1 cellular context compared by ENCODE assay signal in genomic region chr16:56530872-56531271, GRCh38.
TF ChIP-seq lines count a peak whose summit lies in the region.

No MANE protein-coding gene starts in this region.

TF ChIP-seq in IMR-90, 13 proteins besides CTCF, POLR2A, EP300 and RAD21:
- TF ChIP-seq FOS (IDR thresholded peaks at IDR 0.05; ENCODE audit: low read depth, low read length) (no peak), CEBPB (IDR thresholded peaks at IDR 0.05; ENCODE audit: low read depth, low read length) (no peak), RCOR1 (IDR thresholded peaks at IDR 0.05; ENCODE audit: insufficient replicate concordance, low read length) (no peak), BHLHE40 (IDR thresholded peaks at IDR 0.05; ENCODE audit: low read depth, low read length) (no peak), ELK1 (IDR thresholded peaks at IDR 0.05; ENCODE audit: borderline replicate concordance, low read depth, low read length) (no peak), RFX5 (IDR thresholded peaks at IDR 0.05; ENCODE audit: low read depth, low read length) (no peak), NFE2L2 (IDR thresholded peaks at IDR 0.05; ENCODE audit: low read depth, low read length) (no peak), CHD1 (IDR thresholded peaks at IDR 0.05; ENCODE audit: low read depth, low read length) (no peak), USF2 (IDR thresholded peaks at IDR 0.05; ENCODE audit: low read depth, low read length) (no peak), MAZ (IDR thresholded peaks at IDR 0.05; ENCODE audit: borderline replicate concordance, low read depth, low read length) (no peak), MAFK (IDR thresholded peaks at IDR 0.05; ENCODE audit: low read depth, low read length) (no peak), MXI1 (IDR thresholded peaks at IDR 0.05; ENCODE audit: borderline replicate concordance, low read depth, low read length) (no peak), SMC3 (IDR thresholded peaks at IDR 0.05; ENCODE audit: low read depth, low read length) (no peak)
